In the genomic region with DNA sequence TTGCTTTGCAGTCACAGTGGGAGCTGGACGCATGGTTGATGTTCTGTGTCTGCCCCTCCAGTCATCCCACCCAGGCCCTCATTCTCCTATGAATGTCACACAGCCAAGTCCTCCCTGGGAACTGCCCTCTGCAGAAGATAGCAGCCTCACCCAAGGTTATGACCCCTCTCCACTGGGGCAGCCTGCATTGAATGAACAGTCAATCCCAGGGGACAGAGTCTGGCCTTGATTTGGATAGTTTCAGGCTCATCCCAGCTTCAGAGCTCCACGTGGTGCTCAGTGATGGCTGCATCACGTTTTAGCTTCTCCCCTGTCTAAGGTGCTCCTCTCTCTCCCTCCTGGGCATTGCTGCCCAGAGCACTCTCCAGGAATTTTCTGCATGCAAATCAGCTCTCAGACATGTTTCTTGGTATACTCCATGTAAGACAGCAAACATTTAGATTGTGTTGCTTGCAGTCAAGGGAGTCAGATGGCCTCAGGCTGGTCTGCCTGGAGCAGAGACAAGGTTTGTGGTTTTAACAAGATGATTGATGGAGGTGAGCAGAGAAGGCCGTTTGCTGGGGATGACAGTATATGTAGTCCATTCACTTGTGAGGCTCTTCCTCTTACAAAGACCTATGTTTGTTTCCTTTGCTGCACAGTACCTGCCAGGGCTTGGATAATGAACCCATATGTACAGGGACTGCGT, we compare ENCODE assay signal across 14 cellular contexts. TPM values are rescaled to one million over a fixed set of nuclear protein-coding genes. Genes with fewer than 3 reads are reported as not detected.
DNase-seq lines count a peak whose midpoint lies in the region; ATAC-seq lines count a peak whose summit lies in the region.
"Had no signal": no experiment of that assay in that cellular context is flagged by ENCODE, and none has a peak within 500 bp of the region (broad histone marks: within the 10 kb centered on the region; RNA-seq: fewer than 3 reads in every experiment).

No MANE protein-coding gene starts in this region.

- H3K4me1 Mint-ChIP-seq in immature natural killer cell, result no peaks in the 10 kb centered on the region
- H3K4me1 Mint-ChIP-seq: H9 had no signal

- no peaks in the 10 kb centered on the region for H3K36me3 Mint-ChIP-seq in immature natural killer cell
- H3K36me3 Mint-ChIP-seq: CD8-positive, alpha-beta T cell had no signal

- H3K27ac Mint-ChIP-seq in immature natural killer cell, result no peak overlapping the region
- H3K27ac Mint-ChIP-seq: CD8-positive, alpha-beta T cell; H9 had no signal

- no peak overlapping the region for H3K4me3 Mint-ChIP-seq in immature natural killer cell
- H3K4me3 Mint-ChIP-seq: CD8-positive, alpha-beta T cell; H9 had no signal

- DNase-seq in AG20443 (ENCODE audit: low spot score), result peak; percentile 5
- DNase-seq in ELF-1 (ENCODE audit: low read depth, low spot score), result peak; percentile 34
- peak; percentile 24 for DNase-seq in SK-N-DZ (ENCODE audit: low spot score)
- DNase-seq in left kidney (ENCODE audit: low read depth, low spot score), result peak; percentile 38
- DNase-seq in stimulated activated CD4-positive, alpha-beta T cell treated with anti-CD3 and anti-CD28 coated beads, Interleukin-4, amount 100 ng/mL, for 24 hours, result no peak
- DNase-seq in immature natural killer cell, result no peak
- DNase-seq: AML-193; Calu3; CD8-positive, alpha-beta T cell; DMS79 treated with DMSO at 0.1 percent for 48 hours; H9; IMR-90 had no signal

- H3K9me3 Mint-ChIP-seq in immature natural killer cell, result peaks cover 0 to 4% (median 0%) of the 10 kb centered on the region in 6 donors
- H3K9me3 Mint-ChIP-seq: H9 had no signal

- no peak for ATAC-seq in HG03039 (IDR thresholded peaks at IDR 0.05; ENCODE audit: unreplicated experiment)
- ATAC-seq: CD8-positive, alpha-beta T cell; K562 had no signal

- peaks cover 0 to 5% (median 1%) of the 10 kb centered on the region in 3 donors for H3K27me3 Mint-ChIP-seq in immature natural killer cell (ENCODE audit: low read depth in 3 of 3)

RNA-seq across cellular contexts. Expression of a gene that starts 56.1 kb away (rescaled TPM):
- 0.54 and 3.1 TPM in 2 replicates for polyA plus RNA-seq in SK-N-DZ (2014; cell fraction: cytosol; rRNA removed)
- polyA plus RNA-seq in SK-N-DZ (2014; cell fraction: nucleus; rRNA removed), result 0.54 and 2.1 TPM in 2 replicates
- under 1 TPM in 1 of 3 donors, not detected in 2; 0.19 TPM for polyA plus RNA-seq in immature natural killer cell

Comparison
In these comparisons a context has a peak if more than half of its experiments do, and no peak if none do; other contexts are left out.
1. DNase-seq: peak in AG20443 (single experiment), ELF-1 (single experiment), SK-N-DZ (single experiment) and left kidney (single experiment); none in stimulated activated CD4-positive, alpha-beta T cell treated with anti-CD3 and anti-CD28 coated beads, Interleukin-4, amount 100 ng/mL, for 24 hours (single experiment) and immature natural killer cell (0 of 3).